Comparison of ENCODE assay signal across 16 cellular contexts in genomic region chr3:147384210-147385058, GRCh38. TPM values are rescaled to one million over a fixed set of nuclear protein-coding genes. Genes with fewer than 3 reads are reported as not detected.
DNase-seq lines count a peak whose midpoint lies in the region; ATAC-seq and TF ChIP-seq lines count a peak whose summit lies in the region.
"Had no signal": no experiment of that assay in that cellular context is flagged by ENCODE, and none has a peak within 500 bp of the region (broad histone marks: within the 10 kb centered on the region; RNA-seq: fewer than 3 reads in every experiment).

No MANE protein-coding gene starts in this region.

- no peak overlapping the region for H3K4me3 ChIP-seq in Panc1 (ENCODE audit: low read depth in 2 of 2, low read length in 2 of 2)
- H3K4me3 ChIP-seq in fibroblast of villous mesenchyme (ENCODE audit: low read depth, low read length) = no peak overlapping the region
- H3K4me3 ChIP-seq in testis = no peak overlapping the region
- no peak overlapping the region for H3K4me3 ChIP-seq in stomach
- H3K4me3 ChIP-seq: thoracic aorta had no signal

- no peak overlapping the region for H3K27ac ChIP-seq in Panc1 (ENCODE audit: low read length)
- no peak overlapping the region for H3K27ac ChIP-seq in testis
- no peak overlapping the region for H3K27ac ChIP-seq in stomach
- H3K27ac ChIP-seq: parathyroid adenoma, thoracic aorta had no signal

- in situ Hi-C loops in Panc1 (cut with HindIII; ENCODE audit: low pct_unique_long_range_greater_than_20kb, low sequenced_read_pairs) = no loop called here

- H3K9me3 ChIP-seq in Panc1 (ENCODE audit: control insufficient read depth, insufficient read depth, low read depth, low read length) = no peaks in the 10 kb centered on the region
- H3K9me3 ChIP-seq in testis = no peaks in the 10 kb centered on the region
- H3K9me3 ChIP-seq in stomach = peaks cover 0 to 19% (median 13%) of the 10 kb centered on the region in 4 donors
- H3K9me3 ChIP-seq: thoracic aorta had no signal

- H3K36me3 ChIP-seq in Panc1 (ENCODE audit: control insufficient read depth, insufficient read depth, low read length) (no peaks in the 10 kb centered on the region), testis (ENCODE audit: low read depth, missing control alignments) (no peaks in the 10 kb centered on the region), stomach (no peaks in the 10 kb centered on the region)
- H3K36me3 ChIP-seq: thoracic aorta had no signal

- DNase-seq in NCI-H82 (lab: John Stamatoyannopoulos, UW) (peak; percentile 12), NCI-H82 treated with DMSO at 0.1 percent for 48 hours (lab: John Stamatoyannopoulos, UW; ENCODE audit: unreplicated experiment) (no peak), Panc1 (ENCODE audit: low read depth, low spot score) (no peak), fibroblast of villous mesenchyme (ENCODE audit: low read depth) (no peak), testis (peak; percentile 54), ureter (ENCODE audit: low spot score) (no peak), stomach (no peak)
- DNase-seq: activated naive CD4-positive, alpha-beta T cell treated with anti-CD3 and anti-CD28 coated beads, Interleukin-2, amount 50 U/mL, for 16 hours; NCI-H2029; SHP77 treated with DMSO at 0.1 percent for 48 hours; stimulated activated CD4-positive, alpha-beta T cell treated with anti-CD3 and anti-CD28 coated beads, Interleukin-12 subunit alpha, Interleukin-12 subunit beta, amount 100 ng/mL, for 4 hours had no signal

- WGBS in testis, 2 donors = 6 to 8% methylated on average over 24 to 27 of the region's 27 CpGs
- 8 to 12% (median 10%) methylated on average over 25 to 27 of the region's 27 CpGs for WGBS in stomach, 5 donors

- BruUV-seq in Panc1 (replicated peaks; lab: Mats Ljungman, UMichigan) = no TSS peak

- intact Hi-C loops in Panc1 (cut with micrococcal nuclease; ENCODE audit: unreplicated experiment) = no loop called here
- intact Hi-C loops in testis (cut with DNase I; ENCODE audit: low total_unique reads) = no loop called here
- intact Hi-C loops in stomach (cut with DNase I; ENCODE audit: low total_unique reads) = no loop called here

- TF ChIP-seq POLR2A in testis (IDR thresholded peaks at IDR 0.05) (no peak), stomach (IDR thresholded peaks at IDR 0.05) (no peak)

- TF ChIP-seq CTCF in Panc1 (IDR thresholded peaks at IDR 0.05) (peak; percentile 19; the same call in 1 of the 2 replicates), fibroblast of villous mesenchyme (IDR thresholded peaks at IDR 0.05; ENCODE audit: insufficient read depth, low read depth, low read length) (peak; percentile 23), testis (IDR thresholded peaks at IDR 0.05) (peak in 1 of 3 experiments; percentile 21), stomach (IDR thresholded peaks at IDR 0.05) (no peak)

- POLR2A ChIA-PET in Panc1 (lab: Charles Lee) = interaction anchor here (0.6 kb wide), 1 partner anchor 9 kb away, joined by 4 read pairs; no protein-coding TSS in a partner anchor

- ATAC-seq in Panc1 = no peak
- no peak for ATAC-seq in HG03469 (IDR thresholded peaks at IDR 0.05; ENCODE audit: unreplicated experiment)
- ATAC-seq: esophagus mucosa had no signal

- no peak for TF ChIP-seq EP300 in stomach (IDR thresholded peaks at IDR 0.05)

- no peaks in the 10 kb centered on the region for H3K27me3 ChIP-seq in Panc1 (ENCODE audit: control insufficient read depth, insufficient read depth, low read length)
- H3K27me3 ChIP-seq in testis = no peaks in the 10 kb centered on the region
- H3K27me3 ChIP-seq in stomach = peaks cover 38 to 97% (median 91%) of the 10 kb centered on the region in 3 donors

- H3K4me1 ChIP-seq in Panc1 (ENCODE audit: control insufficient read depth, insufficient read depth, low read length) (no peaks in the 10 kb centered on the region), testis (no peaks in the 10 kb centered on the region), stomach (no peaks in the 10 kb centered on the region)
- H3K4me1 ChIP-seq: parathyroid adenoma had no signal

- CTCF ChIA-PET in Panc1 (lab: Charles Lee) = no interaction called here

RNA-seq across cellular contexts. Expression of gene ZIC4, which starts 21.9 kb away (rescaled TPM):
- total RNA-seq in Panc1 (2021; ENCODE audit: unreplicated experiment) = not detected
- polyA plus RNA-seq in Panc1 (2012; ENCODE audit: insufficient read length) = 0.23 TPM
- total RNA-seq in fibroblast of villous mesenchyme = not detected in 2 replicates
- under 1 TPM; 0.06 to 0.31 TPM for total RNA-seq in testis
- 0.55 TPM for polyA plus RNA-seq in testis (ENCODE audit: insufficient read depth, low read depth, low replicate concordance)
- total RNA-seq in ureter = not detected
- total RNA-seq in stomach = not detected
- not detected for polyA plus RNA-seq in stomach
- total RNA-seq: esophagus mucosa, mesothelial cell of epicardium, thoracic aorta had no signal

RNA-seq across cellular contexts. Expression of gene ZIC1, which starts 24.7 kb away (rescaled TPM):
- total RNA-seq in Panc1 (2021; ENCODE audit: unreplicated experiment) = 0.36 TPM
- not detected for polyA plus RNA-seq in Panc1 (2012; ENCODE audit: insufficient read length)
- not detected in 2 replicates for total RNA-seq in fibroblast of villous mesenchyme
- total RNA-seq in testis = 1 to 10 TPM; 3.3 to 3.5 TPM
- polyA plus RNA-seq in testis (ENCODE audit: insufficient read depth, low read depth, low replicate concordance) = 1.4 TPM
- not detected for total RNA-seq in ureter
- total RNA-seq in stomach = not detected
- under 1 TPM in 1 of 3 donors, not detected in 2; 0.76 TPM for polyA plus RNA-seq in stomach

Comparison
In these comparisons a context has a peak if more than half of its experiments do, and no peak if none do; other contexts are left out.
1. DNase-seq: peak in NCI-H82 (single experiment) and testis (single experiment); none in NCI-H82 treated with DMSO at 0.1 percent for 48 hours (single experiment), Panc1 (single experiment), fibroblast of villous mesenchyme (single experiment), ureter (single experiment) and stomach (single experiment).
2. CTCF ChIP-seq: peak in Panc1 (single experiment) and fibroblast of villous mesenchyme (single experiment); none in stomach (0 of 7).